Comparison of ENCODE assay signal across 9 cellular contexts in genomic region chr4:46994007-46994405, GRCh38. TPM values are rescaled to one million over a fixed set of nuclear protein-coding genes. Genes with fewer than 3 reads are reported as not detected.
DNase-seq lines count a peak whose midpoint lies in the region; ATAC-seq and TF ChIP-seq lines count a peak whose summit lies in the region.
"Had no signal": no experiment of that assay in that cellular context is flagged by ENCODE, and none has a peak within 500 bp of the region (broad histone marks: within the 10 kb centered on the region; RNA-seq: fewer than 3 reads in every experiment).

No MANE protein-coding gene starts in this region.

- 4 to 5% methylated on average over 10 to 14 of the region's 14 CpGs for WGBS in ectodermal cell, 2 experiments

- CTCF ChIA-PET in AG04450 (lab: Charles Lee), result interaction anchor here (0.6 to 0.8 kb wide), 3 partner anchors 32 to 339 kb away, joined by 3 to 8 read pairs (median 4); no protein-coding TSS in a partner anchor

- POLR2A ChIA-PET in AG04450 (lab: Yijun Ruan, JAX), result no interaction called here

- H3K36me3 ChIP-seq in ectodermal cell (ENCODE audit: control insufficient read depth, insufficient read depth, low read length), result no peaks in the 10 kb centered on the region
- H3K36me3 ChIP-seq in mucosa of rectum (ENCODE audit: control insufficient read depth in 2 of 2, insufficient read depth in 2 of 2, low read length in 2 of 2), result no peaks in the 10 kb centered on the region
- H3K36me3 ChIP-seq: left lung had no signal

- H3K27ac ChIP-seq in AG04450 (ENCODE audit: low read depth, low read length), result no peak overlapping the region
- no peak overlapping the region for H3K27ac ChIP-seq in ectodermal cell (ENCODE audit: insufficient read depth, low read depth, low read length, poor library complexity, severe bottlenecking)
- no peak overlapping the region for H3K27ac ChIP-seq in mucosa of rectum (ENCODE audit: low read depth in 2 of 2, low read length in 2 of 2)
- H3K27ac ChIP-seq: left lung had no signal

- H3K4me3 ChIP-seq in AG04450 (ENCODE audit: low read depth, low read length) (peak overlapping the region; percentile 67), ectodermal cell (ENCODE audit: insufficient read depth, low read depth, low read length) (peak overlapping the region; percentile 44), mucosa of rectum (ENCODE audit: low read length in 2 of 2) (peak overlapping the region; percentile 9 to 46)
- H3K4me3 ChIP-seq: left lung had no signal

- ATAC-seq in HG03432 (IDR thresholded peaks at IDR 0.05; ENCODE audit: unreplicated experiment) (peak; percentile 29), left colon (no peak), sciatic nerve (no peak)

- H3K9ac ChIP-seq in mucosa of rectum (ENCODE audit: low read depth in 1 of 2, low read length in 2 of 2), result no peak overlapping the region

- peaks cover 12% of the 10 kb centered on the region for H3K4me1 ChIP-seq in ectodermal cell (ENCODE audit: control insufficient read depth, insufficient read depth, low read length)
- peaks cover 0 to 4% of the 10 kb centered on the region in 2 donors for H3K4me1 ChIP-seq in mucosa of rectum (ENCODE audit: control insufficient read depth in 2 of 2, insufficient read depth in 2 of 2, low read length in 2 of 2)

- H3K9me3 ChIP-seq in AG04450 (ENCODE audit: control insufficient read depth, insufficient read depth, low read length) (no peaks in the 10 kb centered on the region; the same call in 1 of the 2 replicates), ectodermal cell (ENCODE audit: control insufficient read depth, low read length) (no peaks in the 10 kb centered on the region), mucosa of rectum (ENCODE audit: control insufficient read depth in 2 of 2, low read length in 2 of 2) (no peaks in the 10 kb centered on the region)
- H3K9me3 ChIP-seq: left lung had no signal

- intact Hi-C loops in left colon (cut with DNase I, micrococcal nuclease), result no loop called here
- intact Hi-C loops in sciatic nerve (cut with DNase I), result no loop called here

- peaks cover 22% of the 10 kb centered on the region for H3K27me3 ChIP-seq in AG04450 (ENCODE audit: control insufficient read depth, insufficient read depth, low read length)
- H3K27me3 ChIP-seq in ectodermal cell (ENCODE audit: control insufficient read depth, insufficient read depth, low read length, poor library complexity, severe bottlenecking), result peaks cover 71% of the 10 kb centered on the region
- H3K27me3 ChIP-seq in mucosa of rectum (ENCODE audit: control insufficient read depth in 2 of 2, insufficient read depth in 2 of 2, low read length in 2 of 2), result peaks cover 4 to 19% of the 10 kb centered on the region in 2 donors

- TF ChIP-seq CTCF in AG04450 (IDR thresholded peaks at IDR 0.05; ENCODE audit: low read depth, low read length), result no peak

- no peak for DNase-seq in AG04450 (ENCODE audit: low read depth, low spot score)
- DNase-seq in left colon, result no peak
- DNase-seq in cerebellum (ENCODE audit: low spot score), result no peak
- DNase-seq in sciatic nerve (ENCODE audit: low spot score), result no peak
- DNase-seq in amniotic stem cell (lab: John Stamatoyannopoulos, UW), result no peak

RNA-seq across cellular contexts. Expression of gene GABRA4, which starts 0.6 kb away (rescaled TPM):
- polyA plus RNA-seq in AG04450 (2011; rRNA removed), result 1.9 and 3.1 TPM in 2 replicates
- polyA minus RNA-seq in AG04450 (2011; rRNA and poly(A)+ RNA removed), result 3.6 and 3.7 TPM in 2 replicates
- not detected for polyA plus RNA-seq in ectodermal cell (2013, experiment 1 of 4)
- not detected for polyA plus RNA-seq in ectodermal cell (2013, experiment 2 of 4)
- polyA plus RNA-seq in ectodermal cell (2013, experiment 3 of 4), result not detected
- polyA plus RNA-seq in ectodermal cell (2013, experiment 4 of 4), result not detected
- total RNA-seq in left colon, result under 1 TPM; 0.14 to 0.24 TPM
- 1.8 TPM for total RNA-seq in cerebellum
- total RNA-seq in sciatic nerve, result not detected
- total RNA-seq: left lung had no signal

RNA-seq across cellular contexts. Expression of gene GABRB1, which starts 37.4 kb away (rescaled TPM):
- 7.1 and 8.1 TPM in 2 replicates for polyA plus RNA-seq in AG04450 (2011; rRNA removed)
- polyA minus RNA-seq in AG04450 (2011; rRNA and poly(A)+ RNA removed), result 18.2 and 23.1 TPM in 2 replicates
- polyA plus RNA-seq in ectodermal cell (2013, experiment 1 of 4), result not detected
- polyA plus RNA-seq in ectodermal cell (2013, experiment 2 of 4), result not detected
- polyA plus RNA-seq in ectodermal cell (2013, experiment 3 of 4), result 0.85 TPM
- not detected for polyA plus RNA-seq in ectodermal cell (2013, experiment 4 of 4)
- total RNA-seq in left colon (under 1 TPM; 0.36 to 0.37 TPM), cerebellum (48.8 TPM), sciatic nerve (not detected)
- total RNA-seq: left lung had no signal

Comparison
In these comparisons a context has a peak if more than half of its experiments do, and no peak if none do; other contexts are left out.
1. RNA of gene GABRB1, which starts 37.4 kb away (total RNA-seq): 48.8 TPM in cerebellum (single experiment); 0.36 to 0.37 TPM in left colon and not detected in sciatic nerve (single experiment); every median in the first group is over 10 times any median in the second.
2. Peak in every context shown above with its lines, with median percentiles within 50 percentile points of each other: H3K4me3 ChIP-seq.